In genomic region chr4:73212982-73213730, GRCh38 we compare ENCODE assay signal across 1 cellular context.
A peak's percentile ranks its signal among the peaks of the same experiment; 100 is the strongest.
TF ChIP-seq lines count a peak whose summit lies in the region.

No MANE protein-coding gene starts in this region.

TF ChIP-seq in HepG2, 621 proteins besides CTCF, POLR2A, EP300 and RAD21:
- TF ChIP-seq MAFF (IDR thresholded peaks at IDR 0.05; ENCODE audit: low read depth, low read length) (peak; percentile 69), ZNF335 (CRISPR knock-in tag; IDR thresholded peaks at IDR 0.05) (no peak), BRD4 (CRISPR knock-in tag; IDR thresholded peaks at IDR 0.05) (no peak), FOXJ3 (CRISPR knock-in tag; IDR thresholded peaks at IDR 0.05; ENCODE audit: borderline replicate concordance) (no peak), ADNP (CRISPR knock-in tag; IDR thresholded peaks at IDR 0.05) (no peak), ETS1 (CRISPR knock-in tag; IDR thresholded peaks at IDR 0.05) (no peak), MAFK (conservative IDR thresholded peaks at IDR 0.05 in 1 of 2, IDR thresholded peaks at IDR 0.05 in 1 of 2; ENCODE audit: low read length in 2 of 2) (peak; percentile 69 to 80)
